ENCODE assay signal across 1 cellular context in the genomic region with DNA sequence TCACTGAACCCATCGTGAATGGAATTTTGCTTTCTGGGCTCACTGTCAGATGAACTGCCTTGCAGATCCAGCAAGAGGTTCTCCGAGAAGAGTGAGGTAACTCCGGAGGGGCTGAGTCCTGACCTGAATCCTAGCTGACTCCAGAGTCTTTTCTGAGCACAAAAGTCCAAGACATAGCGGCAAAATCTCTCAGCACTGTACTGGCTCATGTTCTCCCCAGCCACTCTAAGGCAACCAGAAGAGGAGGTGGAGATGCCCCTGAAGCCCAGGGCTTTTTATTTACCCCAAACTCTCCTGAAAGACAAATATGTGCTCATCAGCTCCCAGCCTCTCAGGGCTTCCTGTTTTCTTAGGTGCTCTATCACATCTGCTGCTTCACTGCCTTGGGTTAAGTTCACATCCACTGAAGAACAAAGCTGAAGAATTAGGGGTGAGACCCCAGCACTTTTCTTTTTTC.
TF ChIP-seq lines count a peak whose summit lies in the region.

No MANE protein-coding gene starts in this region.

TF ChIP-seq in WTC11, 78 proteins besides CTCF, POLR2A, EP300 and RAD21 (continued from another document):
- TF ChIP-seq MYBL2 (CRISPR knock-in tag; IDR thresholded peaks at IDR 0.05) (no peak), CDX4 (CRISPR knock-in tag; IDR thresholded peaks at IDR 0.05; ENCODE audit: borderline replicate concordance) (no peak), MXD4 (CRISPR knock-in tag; IDR thresholded peaks at IDR 0.05; ENCODE audit: borderline replicate concordance) (no peak)
- TF ChIP-seq, protein P1, sequence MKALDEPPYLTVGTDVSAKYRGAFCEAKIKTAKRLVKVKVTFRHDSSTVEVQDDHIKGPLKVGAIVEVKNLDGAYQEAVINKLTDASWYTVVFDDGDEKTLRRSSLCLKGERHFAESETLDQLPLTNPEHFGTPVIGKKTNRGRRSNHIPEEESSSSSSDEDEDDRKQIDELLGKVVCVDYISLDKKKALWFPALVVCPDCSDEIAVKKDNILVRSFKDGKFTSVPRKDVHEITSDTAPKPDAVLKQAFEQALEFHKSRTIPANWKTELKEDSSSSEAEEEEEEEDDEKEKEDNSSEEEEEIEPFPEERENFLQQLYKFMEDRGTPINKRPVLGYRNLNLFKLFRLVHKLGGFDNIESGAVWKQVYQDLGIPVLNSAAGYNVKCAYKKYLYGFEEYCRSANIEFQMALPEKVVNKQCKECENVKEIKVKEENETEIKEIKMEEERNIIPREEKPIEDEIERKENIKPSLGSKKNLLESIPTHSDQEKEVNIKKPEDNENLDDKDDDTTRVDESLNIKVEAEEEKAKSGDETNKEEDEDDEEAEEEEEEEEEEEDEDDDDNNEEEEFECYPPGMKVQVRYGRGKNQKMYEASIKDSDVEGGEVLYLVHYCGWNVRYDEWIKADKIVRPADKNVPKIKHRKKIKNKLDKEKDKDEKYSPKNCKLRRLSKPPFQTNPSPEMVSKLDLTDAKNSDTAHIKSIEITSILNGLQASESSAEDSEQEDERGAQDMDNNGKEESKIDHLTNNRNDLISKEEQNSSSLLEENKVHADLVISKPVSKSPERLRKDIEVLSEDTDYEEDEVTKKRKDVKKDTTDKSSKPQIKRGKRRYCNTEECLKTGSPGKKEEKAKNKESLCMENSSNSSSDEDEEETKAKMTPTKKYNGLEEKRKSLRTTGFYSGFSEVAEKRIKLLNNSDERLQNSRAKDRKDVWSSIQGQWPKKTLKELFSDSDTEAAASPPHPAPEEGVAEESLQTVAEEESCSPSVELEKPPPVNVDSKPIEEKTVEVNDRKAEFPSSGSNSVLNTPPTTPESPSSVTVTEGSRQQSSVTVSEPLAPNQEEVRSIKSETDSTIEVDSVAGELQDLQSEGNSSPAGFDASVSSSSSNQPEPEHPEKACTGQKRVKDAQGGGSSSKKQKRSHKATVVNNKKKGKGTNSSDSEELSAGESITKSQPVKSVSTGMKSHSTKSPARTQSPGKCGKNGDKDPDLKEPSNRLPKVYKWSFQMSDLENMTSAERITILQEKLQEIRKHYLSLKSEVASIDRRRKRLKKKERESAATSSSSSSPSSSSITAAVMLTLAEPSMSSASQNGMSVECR (CRISPR knock-in tag; IDR thresholded peaks at IDR 0.05; ENCODE audit: borderline replicate concordance) = no peak
- TF ChIP-seq, protein P2, sequence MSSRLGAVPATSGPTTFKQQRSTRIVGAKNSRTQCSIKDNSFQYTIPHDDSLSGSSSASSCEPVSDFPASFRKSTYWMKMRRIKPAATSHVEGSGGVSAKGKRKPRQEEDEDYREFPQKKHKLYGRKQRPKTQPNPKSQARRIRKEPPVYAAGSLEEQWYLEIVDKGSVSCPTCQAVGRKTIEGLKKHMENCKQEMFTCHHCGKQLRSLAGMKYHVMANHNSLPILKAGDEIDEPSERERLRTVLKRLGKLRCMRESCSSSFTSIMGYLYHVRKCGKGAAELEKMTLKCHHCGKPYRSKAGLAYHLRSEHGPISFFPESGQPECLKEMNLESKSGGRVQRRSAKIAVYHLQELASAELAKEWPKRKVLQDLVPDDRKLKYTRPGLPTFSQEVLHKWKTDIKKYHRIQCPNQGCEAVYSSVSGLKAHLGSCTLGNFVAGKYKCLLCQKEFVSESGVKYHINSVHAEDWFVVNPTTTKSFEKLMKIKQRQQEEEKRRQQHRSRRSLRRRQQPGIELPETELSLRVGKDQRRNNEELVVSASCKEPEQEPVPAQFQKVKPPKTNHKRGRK (CRISPR knock-in tag; IDR thresholded peaks at IDR 0.05; ENCODE audit: borderline replicate concordance) = no peak
